In the genomic region with DNA sequence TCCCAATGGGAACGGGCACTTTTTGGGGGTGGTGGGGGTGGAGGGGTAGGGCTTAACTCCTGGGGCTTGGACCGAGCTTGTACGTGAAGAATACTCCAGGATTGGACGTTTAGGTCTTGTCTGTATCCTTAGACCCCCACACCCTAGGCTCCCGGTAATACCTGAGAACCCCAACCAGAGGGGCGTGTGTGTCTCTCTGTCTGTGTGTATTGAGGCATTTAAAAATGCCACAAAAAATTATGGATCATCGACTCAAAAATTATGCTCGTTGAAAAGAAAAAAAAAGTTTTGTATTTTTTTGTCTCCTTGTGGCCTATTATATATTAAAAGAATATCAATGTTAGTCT, we compare ENCODE assay signal across 8 cellular contexts. TPM values are rescaled to one million over a fixed set of nuclear protein-coding genes. Genes with fewer than 3 reads are reported as not detected.
DNase-seq lines count a peak whose midpoint lies in the region; TF ChIP-seq lines count a peak whose summit lies in the region.

No MANE protein-coding gene starts in this region.

- no peak for TF ChIP-seq RAD21 in Ishikawa (IDR thresholded peaks at IDR 0.05; ENCODE audit: low read depth)

- CTCF ChIA-PET in Caco-2 (lab: Charles Lee), result interaction anchor here (0.6 to 1.8 kb wide), 9 partner anchors 16 to 509 kb away, joined by 3 to 17 read pairs (median 3); no protein-coding TSS in a partner anchor

- intact Hi-C loops in Caco-2 (cut with micrococcal nuclease; ENCODE audit: unreplicated experiment) (loop anchor here (1.0 to 5.0 kb wide), 8 partner anchors 36 to 280 kb away; a partner anchor contains a TSS), dorsolateral prefrontal cortex (cut with DNase I) (loop anchor here (5.0 to 10.0 kb wide), 4 partner anchors 33 to 188 kb away; a partner anchor contains a TSS)

- H3K9me3 Mint-ChIP-seq in Caco-2 (ENCODE audit: unreplicated experiment), result no peaks in the 10 kb centered on the region

- H3K4me3 Mint-ChIP-seq in Caco-2 (ENCODE audit: unreplicated experiment), result peak overlapping the region; percentile 80

- H3K36me3 Mint-ChIP-seq in Caco-2 (ENCODE audit: insufficient read depth, unreplicated experiment), result peaks cover 11% of the 10 kb centered on the region

- H3K9me3 ChIP-seq in Caco-2, result no peaks in the 10 kb centered on the region
- no peaks in the 10 kb centered on the region for H3K9me3 ChIP-seq in neuron (ENCODE audit: low read length)

- peak overlapping the region in 55 of 59 donors; percentile 39 to 95 (median 89) for H3K27ac ChIP-seq in dorsolateral prefrontal cortex

- H3K27me3 ChIP-seq in Caco-2 (replicated peaks; ENCODE audit: control insufficient read depth, insufficient read depth, low read length) (no peaks in the 10 kb centered on the region), dorsolateral prefrontal cortex (no peaks in the 10 kb centered on the region), neuron (ENCODE audit: insufficient read depth, low read length) (no peaks in the 10 kb centered on the region)

- no peak for TF ChIP-seq EP300 in Ishikawa (IDR thresholded peaks at IDR 0.05; ENCODE audit: borderline replicate concordance)

- H2AFZ ChIP-seq in neuron (ENCODE audit: low read depth, low read length), result peak overlapping the region; percentile 91

- H3K4me3 ChIP-seq in Caco-2 (ENCODE audit: low read depth, low read length), result peak overlapping the region; percentile 62
- peak overlapping the region; percentile 65 to 95 (median 84) for H3K4me3 ChIP-seq in dorsolateral prefrontal cortex
- H3K4me3 ChIP-seq in neuron (ENCODE audit: low read length), result peak overlapping the region; percentile 75

- no peaks in the 10 kb centered on the region for H3K36me3 ChIP-seq in Caco-2 (ENCODE audit: control insufficient read depth, insufficient read depth, low read length)
- H3K36me3 ChIP-seq in neuron (ENCODE audit: insufficient read depth, low read length), result no peaks in the 10 kb centered on the region

- BruUV-seq in Caco-2 (replicated peaks; lab: Mats Ljungman, UMichigan), result no TSS peak

- no peaks in the 10 kb centered on the region for H3K27me3 Mint-ChIP-seq in Caco-2 (ENCODE audit: insufficient read depth, unreplicated experiment)

- TF ChIP-seq CTCF in Caco-2 (IDR thresholded peaks at IDR 0.05; ENCODE audit: insufficient read depth in 1 of 2, low read depth in 1 of 2, low read length in 1 of 2, severe bottlenecking in 1 of 2, unreplicated experiment in 1 of 2), result no peak
- TF ChIP-seq CTCF in dorsolateral prefrontal cortex (IDR thresholded peaks at IDR 0.05 in 54 of 56, conservative IDR thresholded peaks at IDR 0.05 in 2 of 56; ENCODE audit: low read depth in 1 of 56, partially characterized antibody in 56 of 56), result peak in 3 of 56 donors; percentile 9 to 21 (median 15)

- POLR2A ChIA-PET in Caco-2 (lab: Charles Lee), result interaction anchor here (0.6 to 2.2 kb wide), 16 partner anchors 9 to 291 kb away, joined by 3 to 16 read pairs (median 7); a partner anchor contains a TSS

- H3K4me1 ChIP-seq in Caco-2 (peaks cover 22% of the 10 kb centered on the region), neuron (ENCODE audit: insufficient read depth, low read length) (peaks cover 15% of the 10 kb centered on the region)

- H3K4me1 Mint-ChIP-seq in Caco-2 (ENCODE audit: low read depth, unreplicated experiment), result peaks cover 32% of the 10 kb centered on the region

- DNase-seq in Caco-2, result no peak
- no peak for DNase-seq in dorsolateral prefrontal cortex
- DNase-seq in kidney glomerular epithelial cell (lab: John Stamatoyannopoulos, UW), result no peak
- no peak for DNase-seq in pons (ENCODE audit: low spot score)
- no peak for DNase-seq in stimulated activated CD4-positive, alpha-beta T cell treated with anti-CD3 and anti-CD28 coated beads, Interleukin-1b, Interleukin-23, amount 100 ng/mL, for 48 hours
- DNase-seq in D341Med (ENCODE audit: low spot score), result no peak

- peak overlapping the region; percentile 98 for H3K27ac Mint-ChIP-seq in Caco-2 (ENCODE audit: unreplicated experiment)

TF ChIP-seq in Ishikawa, 13 proteins besides CTCF, POLR2A, EP300 and RAD21:
- TF ChIP-seq, protein P1, sequence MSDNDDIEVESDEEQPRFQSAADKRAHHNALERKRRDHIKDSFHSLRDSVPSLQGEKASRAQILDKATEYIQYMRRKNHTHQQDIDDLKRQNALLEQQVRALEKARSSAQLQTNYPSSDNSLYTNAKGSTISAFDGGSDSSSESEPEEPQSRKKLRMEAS (IDR thresholded peaks at IDR 0.05), result no peak
- TF ChIP-seq ZBTB7A (IDR thresholded peaks at IDR 0.05; ENCODE audit: low read depth), result peak; percentile 55; the same call in 1 of the 2 replicates
- TF ChIP-seq EGR1 (IDR thresholded peaks at IDR 0.05), result no peak
- no peak for TF ChIP-seq TEAD4 (IDR thresholded peaks at IDR 0.05)
- TF ChIP-seq CREB1 (IDR thresholded peaks at IDR 0.05; ENCODE audit: low read depth), result no peak
- no peak for TF ChIP-seq FOXM1 (IDR thresholded peaks at IDR 0.05; ENCODE audit: borderline replicate concordance, low read depth)
- TF ChIP-seq TCF12 (IDR thresholded peaks at IDR 0.05; ENCODE audit: low read depth), result no peak

RNA-seq across cellular contexts. Expression of a gene that starts 0.5 kb away (rescaled TPM):
- total RNA-seq in Caco-2 (2022) (109 and 134 TPM in 2 replicates), dorsolateral prefrontal cortex (100 to 1,000 TPM; 105 to 192 (median 143) TPM)
